In genomic region chrX:48459483-48459882, GRCh38 we compare ENCODE assay signal across 19 cellular contexts. TPM values are rescaled to one million over a fixed set of nuclear protein-coding genes. Genes with fewer than 3 reads are reported as not detected.
DNase-seq lines count a peak whose midpoint lies in the region; ATAC-seq and FAIRE-seq lines count a peak whose summit lies in the region.
"Had no signal": no experiment of that assay in that cellular context is flagged by ENCODE, and none has a peak within 500 bp of the region (broad histone marks: within the 10 kb centered on the region; RNA-seq: fewer than 3 reads in every experiment).

No MANE protein-coding gene starts in this region.

- no peaks in the 10 kb centered on the region for H3K9me3 ChIP-seq in Karpas-422 (ENCODE audit: low read length)

- H3K9me2 ChIP-seq in Karpas-422 (replicated peaks; ENCODE audit: insufficient read depth, low read length) = no peaks in the 10 kb centered on the region

- no peak overlapping the region for H3K4me2 ChIP-seq in Karpas-422 (ENCODE audit: low read depth, low read length, poor library complexity, severe bottlenecking)

- no peaks in the 10 kb centered on the region for H3K79me2 ChIP-seq in Karpas-422 (ENCODE audit: low read length)

- POLR2A ChIA-PET in activated naive CD8-positive, alpha-beta T cell treated with anti-CD3 and anti-CD28 coated beads, Interleukin-2, amount 10 ng/mL, durations not matched to agents 7 days and 5 days (lab: Charles Lee) = no interaction called here

- H4K20me1 ChIP-seq in Karpas-422 (ENCODE audit: insufficient read depth, low read depth, low read length) = no peaks in the 10 kb centered on the region

- DNase-seq in activated T-cell treated with anti-CD3 and anti-CD28 coated beads, Interleukin-2, amount 50 U/mL, for 72 hours = no peak
- DNase-seq in activated T-cell treated with anti-CD3 and anti-CD28 coated beads, Interleukin-2, amount 50 U/mL, for 4 hours = no peak
- DNase-seq in Karpas-422 = peak; percentile 29
- no peak for DNase-seq in activated naive CD8-positive, alpha-beta T cell treated with anti-CD3 and anti-CD28 coated beads, Interleukin-2, amount 10 ng/mL, durations not matched to agents 7 days and 5 days
- peak; percentile 1 for DNase-seq in hepatic stellate cell (ENCODE audit: low spot score)
- no peak for DNase-seq in OCI-M2 (lab: John Stamatoyannopoulos, UW; ENCODE audit: unreplicated experiment)
- DNase-seq in HTR-8/SVneo (ENCODE audit: insufficient read length, low spot score) = no peak
- DNase-seq: C1 segment of cervical spinal cord; Calu3; CD4-positive, alpha-beta T cell; DMS 273 treated with DMSO at 0.1 percent for 48 hours; GOT3; H9 had no signal

- H3K4me3 Mint-ChIP-seq in activated T-cell treated with anti-CD3 and anti-CD28 coated beads, Interleukin-2, amount 50 U/mL, for 72 hours = no peak overlapping the region
- H3K4me3 Mint-ChIP-seq in activated T-cell treated with anti-CD3 and anti-CD28 coated beads, Interleukin-2, amount 50 U/mL, for 4 hours = no peak overlapping the region
- no peak overlapping the region for H3K4me3 Mint-ChIP-seq in activated naive CD8-positive, alpha-beta T cell treated with anti-CD3 and anti-CD28 coated beads, Interleukin-2, amount 10 ng/mL, durations not matched to agents 7 days and 5 days
- H3K4me3 Mint-ChIP-seq: B cell; CD4-positive, alpha-beta T cell; H9 had no signal

- no peak for FAIRE-seq in HTR-8/SVneo (lab: Jason Lieb, UNC)
- FAIRE-seq: A204.1, GM12878 had no signal

- H3K27ac ChIP-seq in Karpas-422 (ENCODE audit: low read length) = no peak overlapping the region

- no peak overlapping the region for H3K9ac ChIP-seq in Karpas-422 (ENCODE audit: low read length)

- H3K27me3 ChIP-seq in Karpas-422 (ENCODE audit: low read length) = no peaks in the 10 kb centered on the region

- no peaks in the 10 kb centered on the region for H3K4me1 ChIP-seq in Karpas-422 (ENCODE audit: low read length)

- no peaks in the 10 kb centered on the region for H3K9me3 Mint-ChIP-seq in activated T-cell treated with anti-CD3 and anti-CD28 coated beads, Interleukin-2, amount 50 U/mL, for 72 hours
- no peaks in the 10 kb centered on the region for H3K9me3 Mint-ChIP-seq in activated T-cell treated with anti-CD3 and anti-CD28 coated beads, Interleukin-2, amount 50 U/mL, for 4 hours
- no peaks in the 10 kb centered on the region for H3K9me3 Mint-ChIP-seq in activated naive CD8-positive, alpha-beta T cell treated with anti-CD3 and anti-CD28 coated beads, Interleukin-2, amount 10 ng/mL, durations not matched to agents 7 days and 5 days
- H3K9me3 Mint-ChIP-seq: CD4-positive, alpha-beta T cell had no signal

- H3K4me1 Mint-ChIP-seq in activated T-cell treated with anti-CD3 and anti-CD28 coated beads, Interleukin-2, amount 50 U/mL, for 72 hours (ENCODE audit: low read depth) = peaks cover 34% of the 10 kb centered on the region
- H3K4me1 Mint-ChIP-seq in activated T-cell treated with anti-CD3 and anti-CD28 coated beads, Interleukin-2, amount 50 U/mL, for 4 hours (ENCODE audit: low read depth) = peaks cover 6% of the 10 kb centered on the region
- H3K4me1 Mint-ChIP-seq in activated naive CD8-positive, alpha-beta T cell treated with anti-CD3 and anti-CD28 coated beads, Interleukin-2, amount 10 ng/mL, durations not matched to agents 7 days and 5 days = peaks cover 14% of the 10 kb centered on the region
- H3K4me1 Mint-ChIP-seq: B cell, H9 had no signal

- H3K27ac Mint-ChIP-seq in activated T-cell treated with anti-CD3 and anti-CD28 coated beads, Interleukin-2, amount 50 U/mL, for 72 hours = peak overlapping the region; percentile 38
- H3K27ac Mint-ChIP-seq in activated naive CD8-positive, alpha-beta T cell treated with anti-CD3 and anti-CD28 coated beads, Interleukin-2, amount 10 ng/mL, durations not matched to agents 7 days and 5 days = peak overlapping the region; percentile 58
- H3K27ac Mint-ChIP-seq: B cell; CD4-positive, alpha-beta T cell; H9 had no signal

- H3K36me3 ChIP-seq in Karpas-422 (ENCODE audit: insufficient read depth, low read length) = no peaks in the 10 kb centered on the region

- no peaks in the 10 kb centered on the region for H3K27me3 Mint-ChIP-seq in activated T-cell treated with anti-CD3 and anti-CD28 coated beads, Interleukin-2, amount 50 U/mL, for 72 hours (ENCODE audit: low read depth)
- H3K27me3 Mint-ChIP-seq in activated T-cell treated with anti-CD3 and anti-CD28 coated beads, Interleukin-2, amount 50 U/mL, for 4 hours (ENCODE audit: low read depth) = no peaks in the 10 kb centered on the region
- H3K27me3 Mint-ChIP-seq in activated naive CD8-positive, alpha-beta T cell treated with anti-CD3 and anti-CD28 coated beads, Interleukin-2, amount 10 ng/mL, durations not matched to agents 7 days and 5 days = no peaks in the 10 kb centered on the region
- H3K27me3 Mint-ChIP-seq: B cell; CD4-positive, alpha-beta T cell had no signal

- no peak for ATAC-seq in activated T-cell treated with anti-CD3 and anti-CD28 coated beads, Interleukin-2, amount 50 U/mL, for 72 hours (replicated peaks in 1 of 2)
- no peak for ATAC-seq in activated T-cell treated with anti-CD3 and anti-CD28 coated beads, Interleukin-2, amount 50 U/mL, for 4 hours
- ATAC-seq in activated naive CD8-positive, alpha-beta T cell treated with anti-CD3 and anti-CD28 coated beads, Interleukin-2, amount 10 ng/mL, durations not matched to agents 7 days and 5 days (ENCODE audit: low read depth) = no peak
- ATAC-seq in GM18520 (IDR thresholded peaks at IDR 0.05; ENCODE audit: unreplicated experiment) = no peak
- ATAC-seq: GM12878 had no signal

- H3K36me3 Mint-ChIP-seq in activated T-cell treated with anti-CD3 and anti-CD28 coated beads, Interleukin-2, amount 50 U/mL, for 72 hours (ENCODE audit: insufficient read depth in 2 of 2) = peaks cover 10 to 25% of the 10 kb centered on the region in 2 donors
- peaks cover 25% of the 10 kb centered on the region for H3K36me3 Mint-ChIP-seq in activated T-cell treated with anti-CD3 and anti-CD28 coated beads, Interleukin-2, amount 50 U/mL, for 4 hours (ENCODE audit: insufficient read depth)
- peaks cover 24% of the 10 kb centered on the region for H3K36me3 Mint-ChIP-seq in activated naive CD8-positive, alpha-beta T cell treated with anti-CD3 and anti-CD28 coated beads, Interleukin-2, amount 10 ng/mL, durations not matched to agents 7 days and 5 days

- H3K4me3 ChIP-seq in Karpas-422 (ENCODE audit: low read length) = no peak overlapping the region
- H3K4me3 ChIP-seq: GM12878 had no signal

- H2AFZ ChIP-seq in Karpas-422 (ENCODE audit: low read length) = no peak overlapping the region

RNA-seq across cellular contexts. Expression of gene SLC38A5, which starts 10.6 kb away (rescaled TPM):
- total RNA-seq in activated T-cell treated with anti-CD3 and anti-CD28 coated beads, Interleukin-2, amount 50 U/mL, for 72 hours = 10 to 100 TPM; 64.8 to 78.8 TPM
- total RNA-seq in activated T-cell treated with anti-CD3 and anti-CD28 coated beads, Interleukin-2, amount 50 U/mL, for 4 hours = 100 to 1,000 TPM; 247 to 282 (median 271) TPM
- not detected in 2 replicates for total RNA-seq in Karpas-422 (2014; rRNA removed; shearing (Covaris generic); ENCODE audit: low replicate concordance)
- total RNA-seq in activated naive CD8-positive, alpha-beta T cell treated with anti-CD3 and anti-CD28 coated beads, Interleukin-2, amount 10 ng/mL, durations not matched to agents 7 days and 5 days = 10 to 100 TPM; 58.8 to 62.6 TPM
- total RNA-seq: Daoy had no signal

RNA-seq across cellular contexts. Expression of gene FTSJ1, which starts 16.5 kb away (rescaled TPM):
- total RNA-seq in activated T-cell treated with anti-CD3 and anti-CD28 coated beads, Interleukin-2, amount 50 U/mL, for 72 hours = 10 to 100 TPM; 64.3 to 68.7 TPM
- total RNA-seq in activated T-cell treated with anti-CD3 and anti-CD28 coated beads, Interleukin-2, amount 50 U/mL, for 4 hours = 100 to 1,000 TPM; 130 to 147 (median 134) TPM
- 22.9 and 36.3 TPM in 2 replicates for total RNA-seq in Karpas-422 (2014; rRNA removed; shearing (Covaris generic); ENCODE audit: low replicate concordance)
- total RNA-seq in activated naive CD8-positive, alpha-beta T cell treated with anti-CD3 and anti-CD28 coated beads, Interleukin-2, amount 10 ng/mL, durations not matched to agents 7 days and 5 days = 10 to 100 TPM; 56.2 to 59.2 TPM

RNA-seq across cellular contexts. Expression of gene SSX4B, which starts 47.7 kb away (rescaled TPM):
- not detected for total RNA-seq in activated T-cell treated with anti-CD3 and anti-CD28 coated beads, Interleukin-2, amount 50 U/mL, for 72 hours
- total RNA-seq in activated T-cell treated with anti-CD3 and anti-CD28 coated beads, Interleukin-2, amount 50 U/mL, for 4 hours = not detected
- total RNA-seq in Karpas-422 (2014; rRNA removed; shearing (Covaris generic); ENCODE audit: low replicate concordance) = not detected in 2 replicates
- total RNA-seq in activated naive CD8-positive, alpha-beta T cell treated with anti-CD3 and anti-CD28 coated beads, Interleukin-2, amount 10 ng/mL, durations not matched to agents 7 days and 5 days = not detected
- total RNA-seq: B cell; Calu3; CD4-positive, alpha-beta T cell; Daoy; GM12878; H9; HT-29 had no signal

RNA-seq across cellular contexts. Expression of gene PORCN, which starts 49.3 kb away (rescaled TPM):
- total RNA-seq in activated T-cell treated with anti-CD3 and anti-CD28 coated beads, Interleukin-2, amount 50 U/mL, for 72 hours = 10 to 100 TPM; 19.4 to 20.3 TPM
- total RNA-seq in activated T-cell treated with anti-CD3 and anti-CD28 coated beads, Interleukin-2, amount 50 U/mL, for 4 hours = 1 to 10 TPM; 7.5 to 10.0 (median 9.4) TPM
- total RNA-seq in Karpas-422 (2014; rRNA removed; shearing (Covaris generic); ENCODE audit: low replicate concordance) = 0.29 TPM in 1 of 2 replicates, not detected in the other
- 10 to 100 TPM; 23.9 to 24.1 TPM for total RNA-seq in activated naive CD8-positive, alpha-beta T cell treated with anti-CD3 and anti-CD28 coated beads, Interleukin-2, amount 10 ng/mL, durations not matched to agents 7 days and 5 days

Comparison
In these comparisons a context has a peak if more than half of its experiments do, and no peak if none do; other contexts are left out.
1. DNase-seq: peak in Karpas-422 (single experiment) and hepatic stellate cell (single experiment); none in activated T-cell treated with anti-CD3 and anti-CD28 coated beads, Interleukin-2, amount 50 U/mL, for 72 hours (0 of 2), activated T-cell treated with anti-CD3 and anti-CD28 coated beads, Interleukin-2, amount 50 U/mL, for 4 hours (single experiment), activated naive CD8-positive, alpha-beta T cell treated with anti-CD3 and anti-CD28 coated beads, Interleukin-2, amount 10 ng/mL, durations not matched to agents 7 days and 5 days (single experiment), OCI-M2 (single experiment) and HTR-8/SVneo (single experiment).
2. RNA of gene SLC38A5, which starts 10.6 kb away (total RNA-seq): 247 to 282 TPM in activated T-cell treated with anti-CD3 and anti-CD28 coated beads, Interleukin-2, amount 50 U/mL, for 4 hours, 64.8 to 78.8 TPM in activated T-cell treated with anti-CD3 and anti-CD28 coated beads, Interleukin-2, amount 50 U/mL, for 72 hours and 58.8 to 62.6 TPM in activated naive CD8-positive, alpha-beta T cell treated with anti-CD3 and anti-CD28 coated beads, Interleukin-2, amount 10 ng/mL, durations not matched to agents 7 days and 5 days; not detected in Karpas-422; every median in the first group is over 10 times any median in the second.